7 cellular contexts compared by ENCODE assay signal in genomic region chr6:10425177-10425972, GRCh38. TPM values are rescaled to one million over a fixed set of nuclear protein-coding genes. Genes with fewer than 3 reads are reported as not detected.
DNase-seq lines count a peak whose midpoint lies in the region; ATAC-seq and TF ChIP-seq lines count a peak whose summit lies in the region.

No MANE protein-coding gene starts in this region.

- H3K23me2 ChIP-seq in H9 (ENCODE audit: insufficient read length, low read depth, low read length, poor library complexity, severe bottlenecking), result peaks cover 8% of the 10 kb centered on the region

- no CpG with 5 or more reads among the region's 34 CpGs for WGBS in H9 (ENCODE audit: extremely low coverage, insufficient read length, low lambda C conversion rate)
- WGBS in spleen, 5 donors, result 10 to 19% (median 11%) methylated on average over 32 to 34 of the region's 34 CpGs

- H3K4ac ChIP-seq in H9 (ENCODE audit: low read depth, low read length), result no peak overlapping the region

- no peaks in the 10 kb centered on the region for H3K79me1 ChIP-seq in H9 (ENCODE audit: insufficient read depth, low read depth, low read length, poor library complexity, severe bottlenecking)

- DNase-seq in H9, result no peak
- DNase-seq in astrocyte of the hippocampus (ENCODE audit: low read depth, low spot score), result peak; percentile 41
- no peak for DNase-seq in left lung
- no peak for DNase-seq in spleen
- DNase-seq in NCI-H1417 (lab: John Stamatoyannopoulos, UW), result no peak
- DNase-seq in stimulated activated CD4-positive, alpha-beta T cell treated with anti-CD3 and anti-CD28 coated beads, Interleukin-2, amount 100 ng/mL, for 48 hours, result no peak

- H2AK5ac ChIP-seq in H9 (ENCODE audit: insufficient read length, low read length), result no peak overlapping the region

- peak overlapping the region; percentile 49 to 75 for H3K4me3 Mint-ChIP-seq in H9

- H3K4me2 ChIP-seq in H9 (ENCODE audit: insufficient read depth, insufficient read length, low read length), result peak overlapping the region; percentile 44

- H3K9me3 Mint-ChIP-seq in H9, result peaks cover 3 to 6% of the 10 kb centered on the region in 2 experiments; a peak in 4 of 5 replicates

- H3K9ac ChIP-seq in H9 (ENCODE audit: extremely low read depth, insufficient read length, low read length), result no peak overlapping the region

- H3K4me3 ChIP-seq in left lung (peak overlapping the region; percentile 30 to 32), spleen (peak overlapping the region; percentile 16 to 69 (median 47))

- TF ChIP-seq CTCF in H9 (conservative IDR thresholded peaks at IDR 0.05) (no peak), left lung (IDR thresholded peaks at IDR 0.05) (no peak), spleen (IDR thresholded peaks at IDR 0.05 in 8 of 11, conservative IDR thresholded peaks at IDR 0.05 in 3 of 11) (no peak)

- no peak overlapping the region for H2AFZ ChIP-seq in H9 (ENCODE audit: low read length)

- no peaks in the 10 kb centered on the region for H3K36me3 ChIP-seq in left lung
- no peaks in the 10 kb centered on the region for H3K36me3 ChIP-seq in spleen

- H3K14ac ChIP-seq in H9 (ENCODE audit: insufficient read depth, low read length), result no peak overlapping the region

- no peak overlapping the region for H3K23ac ChIP-seq in H9 (ENCODE audit: insufficient read length, low read depth, low read length)

- H2BK5ac ChIP-seq in H9 (ENCODE audit: insufficient read length, low read length), result no peak overlapping the region

- no peak overlapping the region for H2BK12ac ChIP-seq in H9 (ENCODE audit: insufficient read length, low read depth, low read length)

- H3K27me3 Mint-ChIP-seq in H9 (ENCODE audit: low read depth), result peaks cover 99% of the 10 kb centered on the region

- no peak overlapping the region for H3T11ph ChIP-seq in H9 (ENCODE audit: low read length)

- no peak overlapping the region for H4K8ac ChIP-seq in H9 (replicated peaks; ENCODE audit: insufficient read length, low read depth, low read length)

- no peak for ATAC-seq in left lung
- no peak for ATAC-seq in HG03175 (IDR thresholded peaks at IDR 0.05; ENCODE audit: unreplicated experiment)

- intact Hi-C loops in left lung (cut with DNase I), result no loop called here
- intact Hi-C loops in spleen (cut with DNase I; ENCODE audit: low total_unique reads), result no loop called here

- no peaks in the 10 kb centered on the region for H3K9me3 ChIP-seq in H9 (ENCODE audit: control insufficient read depth, low read depth, low read length)
- no peaks in the 10 kb centered on the region for H3K9me3 ChIP-seq in left lung
- H3K9me3 ChIP-seq in spleen, result no peaks in the 10 kb centered on the region

- H3K27ac Mint-ChIP-seq in H9, result no peak overlapping the region

- H3K36me3 Mint-ChIP-seq in H9 (ENCODE audit: insufficient read depth in 1 of 3, low read depth in 3 of 3), result no peaks in the 10 kb centered on the region

- H3K27me3 ChIP-seq in H9 (ENCODE audit: insufficient read depth, low read length), result peaks cover 77% of the 10 kb centered on the region
- peaks cover 69 to 98% of the 10 kb centered on the region in 2 donors for H3K27me3 ChIP-seq in left lung
- peaks cover 6 to 99% (median 72%) of the 10 kb centered on the region in 7 donors for H3K27me3 ChIP-seq in spleen (replicated peaks in 1 of 7)

- no peak for TF ChIP-seq POLR2A in spleen (IDR thresholded peaks at IDR 0.05)

- H4K91ac ChIP-seq in H9 (ENCODE audit: insufficient read length, low read depth, low read length), result no peak overlapping the region

- no peak overlapping the region for H4K5ac ChIP-seq in H9 (ENCODE audit: insufficient read length, low read depth, low read length)

- H2BK15ac ChIP-seq in H9 (ENCODE audit: low read depth, low read length), result no peak overlapping the region

- no peak overlapping the region for H3K56ac ChIP-seq in H9 (ENCODE audit: insufficient read length, low read depth, low read length)

- H3K18ac ChIP-seq in H9 (ENCODE audit: insufficient read length, low read depth, low read length), result no peak overlapping the region

- no peaks in the 10 kb centered on the region for H4K20me1 ChIP-seq in H9 (ENCODE audit: control insufficient read depth, insufficient read depth, insufficient read length)

- no peak overlapping the region for H3K27ac ChIP-seq in H9 (ENCODE audit: insufficient read length, low read depth, low read length)
- H3K27ac ChIP-seq in left lung, result no peak overlapping the region
- no peak overlapping the region for H3K27ac ChIP-seq in spleen

- no peak overlapping the region for H2BK20ac ChIP-seq in H9 (ENCODE audit: low read depth, low read length, poor library complexity, severe bottlenecking)

- no peaks in the 10 kb centered on the region for H3K79me2 ChIP-seq in H9 (ENCODE audit: insufficient read depth, low read length)

- H3K4me1 ChIP-seq in H9 (ENCODE audit: insufficient read depth, low read length) (no peaks in the 10 kb centered on the region; the same call in 1 of the 2 replicates), left lung (peaks cover 7 to 15% of the 10 kb centered on the region in 2 donors), spleen (peaks cover 4 to 26% (median 19%) of the 10 kb centered on the region in 6 donors)

- H2BK120ac ChIP-seq in H9 (ENCODE audit: low read depth, low read length, poor library complexity, severe bottlenecking), result no peak overlapping the region

- peaks cover 38 to 63% of the 10 kb centered on the region in 2 experiments for H3K4me1 Mint-ChIP-seq in H9

RNA-seq across cellular contexts. Expression of gene TFAP2A, which starts 10.5 kb away (rescaled TPM):
- 1.6 and 2.6 TPM in 2 replicates for total RNA-seq in H9 (2021)
- total RNA-seq in left lung, result under 1 TPM; 0.73 to 0.97 TPM
- under 1 TPM in 3 of 7 donors, not detected in 4; 0.27 to 0.94 (median 0.28) TPM for total RNA-seq in spleen
- under 1 TPM; 0.04 to 0.19 (median 0.11) TPM for polyA plus RNA-seq in spleen
